Comparison of ENCODE assay signal across 19 cellular contexts in the genomic region with DNA sequence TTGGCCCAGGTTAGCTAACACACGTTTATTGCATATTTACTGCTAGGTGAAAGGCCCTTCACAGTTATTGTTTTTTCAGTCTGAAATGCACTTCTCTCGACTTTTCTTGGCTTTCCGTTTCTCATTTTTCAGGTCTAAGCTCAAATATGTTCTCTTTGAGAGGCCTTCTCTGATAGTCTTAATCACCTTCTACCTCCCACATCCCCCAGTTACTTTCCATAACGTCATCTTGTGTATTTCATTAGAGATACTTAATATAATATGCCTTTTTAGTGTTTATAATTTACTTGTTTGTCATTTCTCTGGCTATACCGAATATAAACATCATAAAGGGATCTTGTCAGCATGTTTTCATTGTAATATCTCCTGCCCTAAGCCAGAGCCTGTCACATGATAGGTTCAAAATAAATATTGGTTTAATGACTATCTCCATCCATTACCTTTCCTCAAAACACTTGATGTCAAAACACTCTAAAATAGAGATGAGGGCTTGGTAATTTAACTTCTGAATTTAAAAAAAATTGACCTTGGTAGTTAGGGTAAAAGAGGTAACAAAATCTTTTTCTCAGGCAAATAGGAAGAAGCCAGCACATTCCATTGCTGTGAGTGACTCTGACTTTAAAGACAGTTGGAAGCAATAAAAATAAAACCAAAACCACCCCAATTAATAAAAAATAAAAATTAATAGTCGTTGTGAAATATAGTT.
A peak's percentile ranks its signal among the peaks of the same experiment; 100 is the strongest.
DNase-seq lines count a peak whose midpoint lies in the region; TF ChIP-seq lines count a peak whose summit lies in the region.
"Had no signal": no experiment of that assay in that cellular context is flagged by ENCODE, and none has a peak within 500 bp of the region (broad histone marks: within the 10 kb centered on the region; RNA-seq: fewer than 3 reads in every experiment).

No MANE protein-coding gene starts in this region.

- H3K4me3 ChIP-seq in hepatocyte (no peak overlapping the region), uterus (no peak overlapping the region), SJCRH30 (no peak overlapping the region)
- H3K4me3 ChIP-seq: left lung, upper lobe of right lung had no signal

- no peaks in the 10 kb centered on the region for H3K4me1 ChIP-seq in hepatocyte (ENCODE audit: insufficient read depth)
- peaks cover 10 to 15% of the 10 kb centered on the region in 2 donors for H3K4me1 ChIP-seq in uterus
- 0 out of 2 replicates have a peak, but pooled peaks cover 2% of the 10 kb centered on the region for H3K4me1 ChIP-seq in SJCRH30

- no peaks in the 10 kb centered on the region for H3K36me3 ChIP-seq in hepatocyte (replicated peaks; ENCODE audit: insufficient read depth, low read depth)
- no peaks in the 10 kb centered on the region for H3K36me3 ChIP-seq in uterus
- no peaks in the 10 kb centered on the region for H3K36me3 ChIP-seq in SJCRH30
- H3K36me3 ChIP-seq: left lung, upper lobe of right lung had no signal

- H2AFZ ChIP-seq in hepatocyte = no peak overlapping the region

- H3K4me2 ChIP-seq in hepatocyte = no peak overlapping the region

- DNase-seq in NCI-H2107 treated with DMSO at 0.1 percent for 48 hours (lab: John Stamatoyannopoulos, UW; ENCODE audit: unreplicated experiment) (peak; percentile 19), NCI-H2107 (lab: John Stamatoyannopoulos, UW) (no peak), NCI-H774 (lab: John Stamatoyannopoulos, UW) (peak; percentile 45), hepatocyte (ENCODE audit: low spot score) (no peak), uterus (peak in 1 of 2 donors; percentile 37), SW 1271 (lab: John Stamatoyannopoulos, UW) (no peak), SJCRH30 (no peak), retina (no peak)
- DNase-seq: activated CD4-positive, alpha-beta T cell treated with anti-CD3 and anti-CD28 coated beads, Interleukin-2, amount 50 U/mL, for 4 hours; activated T-cell treated with anti-CD3 and anti-CD28 coated beads, Interleukin-2, amount 50 U/mL, for 48 hours; CD4-positive, alpha-beta memory T cell; GF-D8; hippocampal formation; left lung; naive thymus-derived CD4-positive, alpha-beta T cell; NCI-H526 treated with DMSO at 0.1 percent for 48 hours; Right ventricle myocardium superior; stimulated activated CD4-positive, alpha-beta T cell treated with anti-CD3 and anti-CD28 coated beads, Interleukin-4, amount 100 ng/mL, for 24 hours; upper lobe of right lung had no signal

- TF ChIP-seq CTCF in hepatocyte (IDR thresholded peaks at IDR 0.05; ENCODE audit: poor library complexity) (no peak), uterus (IDR thresholded peaks at IDR 0.05) (no peak)

- H3K27ac ChIP-seq in hepatocyte = peak overlapping the region; percentile 7
- peak overlapping the region; percentile 82 to 88 for H3K27ac ChIP-seq in uterus
- H3K27ac ChIP-seq in SJCRH30 = no peak overlapping the region
- H3K27ac ChIP-seq: left lung, upper lobe of right lung had no signal

- H3K27me3 ChIP-seq in hepatocyte (no peaks in the 10 kb centered on the region), uterus (no peaks in the 10 kb centered on the region), SJCRH30 (no peaks in the 10 kb centered on the region; the same call in 1 of the 2 replicates)
- H3K27me3 ChIP-seq: left lung, upper lobe of right lung had no signal

- H3K9me2 ChIP-seq in hepatocyte (replicated peaks; ENCODE audit: insufficient read depth) = no peaks in the 10 kb centered on the region

- no peaks in the 10 kb centered on the region for H4K20me1 ChIP-seq in hepatocyte (ENCODE audit: insufficient read depth, poor library complexity, severe bottlenecking)

- no peak for TF ChIP-seq POLR2A in uterus (IDR thresholded peaks at IDR 0.05)

- no peaks in the 10 kb centered on the region for H3K79me2 ChIP-seq in hepatocyte

- no peaks in the 10 kb centered on the region for H3K9me3 ChIP-seq in hepatocyte (ENCODE audit: low read depth)
- no peaks in the 10 kb centered on the region for H3K9me3 ChIP-seq in uterus
- no peaks in the 10 kb centered on the region for H3K9me3 ChIP-seq in SJCRH30 (replicated peaks)
- H3K9me3 ChIP-seq: left lung, upper lobe of right lung had no signal

- 64% methylated on average over 6 of the region's 6 CpGs for WGBS in hepatocyte (ENCODE audit: low lambda C conversion rate, missing lambda C conversion rate)

- intact Hi-C loops in uterus (cut with DNase I; ENCODE audit: low total_unique reads) = no loop called here

Comparison
In these comparisons a context has a peak if more than half of its experiments do, and no peak if none do; other contexts are left out.
1. DNase-seq: peak in NCI-H2107 treated with DMSO at 0.1 percent for 48 hours (single experiment) and NCI-H774 (single experiment); none in NCI-H2107 (single experiment), hepatocyte (single experiment), SW 1271 (0 of 2), SJCRH30 (0 of 2) and retina (single experiment).